17 cellular contexts compared by ENCODE assay signal in genomic region chr4:64799751-64800150, GRCh38.
"Had no signal": no experiment of that assay in that cellular context is flagged by ENCODE, and none has a peak within 500 bp of the region (broad histone marks: within the 10 kb centered on the region; RNA-seq: fewer than 3 reads in every experiment).

No MANE protein-coding gene starts in this region.

- H3K36me3 Mint-ChIP-seq: activated naive CD8-positive, alpha-beta T cell; immature natural killer cell had no signal

- ATAC-seq: sciatic nerve; stimulated activated naive CD8-positive, alpha-beta T cell treated with anti-CD3 and anti-CD28 coated beads, Interleukin-15, Interleukin-2, amounts not matched to agents 100 U/mL and 50 U/mL, for 24 hours; T-helper 17 cell had no signal

- H3K4me3 Mint-ChIP-seq: activated B cell treated with CpG ODN at 0.5 μM for 24 hours; activated naive CD8-positive, alpha-beta T cell; brain; immature natural killer cell; nephron progenitor cell; T-helper 17 cell had no signal

- H3K27me3 Mint-ChIP-seq: activated B cell treated with CpG ODN at 0.5 μM for 24 hours; activated naive CD8-positive, alpha-beta T cell; brain; T-helper 17 cell had no signal

- H3K27ac ChIP-seq: coronary artery, esophagus squamous epithelium, transverse colon had no signal

- H3K4me3 ChIP-seq: coronary artery, esophagus squamous epithelium, transverse colon had no signal

- H3K9me3 ChIP-seq: esophagus squamous epithelium, transverse colon had no signal

- H3K27me3 ChIP-seq: esophagus squamous epithelium, transverse colon had no signal

- H3K27ac Mint-ChIP-seq: activated B cell treated with CpG ODN at 0.5 μM for 24 hours; activated naive CD8-positive, alpha-beta T cell; brain; immature natural killer cell; nephron progenitor cell; T-helper 17 cell had no signal

- H3K36me3 ChIP-seq: esophagus squamous epithelium, transverse colon had no signal

- DNase-seq: activated B cell treated with CpG ODN at 0.5 μM for 24 hours; activated CD4-positive, alpha-beta T cell treated with anti-CD3 and anti-CD28 coated beads for 48 hours; activated CD8-positive, alpha-beta memory T cell treated with anti-CD3 and anti-CD28 coated beads for 24 hours; activated gamma-delta T cell treated with Interleukin-2 at 50 U/mL for 16 hours; amygdala; central memory CD4-positive, alpha-beta T cell; effector CD4-positive, alpha-beta T cell; esophagus squamous epithelium; immature natural killer cell; nephron progenitor cell; stimulated activated naive CD8-positive, alpha-beta T cell treated with anti-CD3 and anti-CD28 coated beads, Interleukin-15, Interleukin-2, amounts not matched to agents 100 U/mL and 50 U/mL, for 24 hours; T-helper 17 cell; transverse colon had no signal

- H3K4me1 Mint-ChIP-seq: activated B cell treated with CpG ODN at 0.5 μM for 24 hours, immature natural killer cell, nephron progenitor cell, T-helper 17 cell had no signal

- H3K4me1 ChIP-seq: esophagus squamous epithelium, transverse colon had no signal
